ENCODE assay signal across 1 cellular context in the genomic region with DNA sequence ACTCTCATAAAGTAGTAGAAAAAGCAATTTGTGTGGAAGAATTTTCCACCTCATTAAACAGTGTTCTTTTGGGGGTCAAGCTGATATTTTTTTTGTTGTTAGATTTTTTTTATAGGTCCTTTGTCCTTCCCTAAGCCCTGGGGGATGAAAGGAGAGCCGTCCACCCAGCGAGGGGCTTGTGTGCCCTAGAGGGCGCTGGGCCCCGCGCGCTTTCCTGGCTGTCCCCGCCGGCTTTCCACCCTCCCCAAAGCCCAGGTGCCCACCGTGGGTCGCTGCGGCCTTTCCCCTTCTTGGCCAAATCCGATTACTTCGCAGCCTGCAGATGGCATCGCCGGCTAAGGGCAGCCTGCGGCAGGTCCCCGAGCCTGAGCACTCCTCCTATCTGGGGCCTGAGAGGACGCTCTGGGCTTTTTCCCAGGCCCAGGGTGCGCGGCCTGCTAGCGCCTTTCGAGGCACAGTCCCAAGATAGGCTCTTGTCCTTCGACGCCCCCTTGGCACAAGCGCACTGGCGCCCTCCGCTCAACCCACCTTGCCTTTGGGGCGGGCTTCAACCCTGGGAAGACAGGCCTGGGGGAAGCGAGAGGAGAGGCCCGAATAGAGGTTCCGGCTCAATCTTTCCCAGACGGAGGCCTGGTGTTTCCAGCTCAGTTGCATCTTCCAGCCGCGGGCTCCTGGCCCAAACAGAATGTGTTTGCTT.
TF ChIP-seq lines count a peak whose summit lies in the region.

No MANE protein-coding gene starts in this region.

TF ChIP-seq in HCT116, 20 proteins besides CTCF, POLR2A, EP300 and RAD21 (continued from another document):
- TF ChIP-seq, protein P1, sequence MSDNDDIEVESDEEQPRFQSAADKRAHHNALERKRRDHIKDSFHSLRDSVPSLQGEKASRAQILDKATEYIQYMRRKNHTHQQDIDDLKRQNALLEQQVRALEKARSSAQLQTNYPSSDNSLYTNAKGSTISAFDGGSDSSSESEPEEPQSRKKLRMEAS (IDR thresholded peaks at IDR 0.05): no peak
- no peak for TF ChIP-seq POLR2AphosphoS5 (IDR thresholded peaks at IDR 0.05; ENCODE audit: low read depth, low read length)
- no peak for TF ChIP-seq ZNF274 (IDR thresholded peaks at IDR 0.05; ENCODE audit: low read depth, low read length)
- TF ChIP-seq, protein P2, sequence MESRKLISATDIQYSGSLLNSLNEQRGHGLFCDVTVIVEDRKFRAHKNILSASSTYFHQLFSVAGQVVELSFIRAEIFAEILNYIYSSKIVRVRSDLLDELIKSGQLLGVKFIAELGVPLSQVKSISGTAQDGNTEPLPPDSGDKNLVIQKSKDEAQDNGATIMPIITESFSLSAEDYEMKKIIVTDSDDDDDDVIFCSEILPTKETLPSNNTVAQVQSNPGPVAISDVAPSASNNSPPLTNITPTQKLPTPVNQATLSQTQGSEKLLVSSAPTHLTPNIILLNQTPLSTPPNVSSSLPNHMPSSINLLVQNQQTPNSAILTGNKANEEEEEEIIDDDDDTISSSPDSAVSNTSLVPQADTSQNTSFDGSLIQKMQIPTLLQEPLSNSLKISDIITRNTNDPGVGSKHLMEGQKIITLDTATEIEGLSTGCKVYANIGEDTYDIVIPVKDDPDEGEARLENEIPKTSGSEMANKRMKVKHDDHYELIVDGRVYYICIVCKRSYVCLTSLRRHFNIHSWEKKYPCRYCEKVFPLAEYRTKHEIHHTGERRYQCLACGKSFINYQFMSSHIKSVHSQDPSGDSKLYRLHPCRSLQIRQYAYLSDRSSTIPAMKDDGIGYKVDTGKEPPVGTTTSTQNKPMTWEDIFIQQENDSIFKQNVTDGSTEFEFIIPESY (IDR thresholded peaks at IDR 0.05; ENCODE audit: extremely low read depth, insufficient replicate concordance, low read length): no peak
- no peak for TF ChIP-seq SIN3A (IDR thresholded peaks at IDR 0.05; ENCODE audit: low read depth)
- TF ChIP-seq SRF (IDR thresholded peaks at IDR 0.05; ENCODE audit: low read depth): no peak
- TF ChIP-seq, protein P3, sequence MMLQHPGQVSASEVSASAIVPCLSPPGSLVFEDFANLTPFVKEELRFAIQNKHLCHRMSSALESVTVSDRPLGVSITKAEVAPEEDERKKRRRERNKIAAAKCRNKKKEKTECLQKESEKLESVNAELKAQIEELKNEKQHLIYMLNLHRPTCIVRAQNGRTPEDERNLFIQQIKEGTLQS (IDR thresholded peaks at IDR 0.05): no peak
- TF ChIP-seq ELF1 (IDR thresholded peaks at IDR 0.05; ENCODE audit: borderline replicate concordance, low read depth): no peak
- no peak for TF ChIP-seq EZH2 (IDR thresholded peaks at IDR 0.05)
- TF ChIP-seq JUND (IDR thresholded peaks at IDR 0.05): no peak
- no peak for TF ChIP-seq ZFX (IDR thresholded peaks at IDR 0.05)
TF ChIP-seq in HCT116: peak in this region for 0.
